In the genomic region with DNA sequence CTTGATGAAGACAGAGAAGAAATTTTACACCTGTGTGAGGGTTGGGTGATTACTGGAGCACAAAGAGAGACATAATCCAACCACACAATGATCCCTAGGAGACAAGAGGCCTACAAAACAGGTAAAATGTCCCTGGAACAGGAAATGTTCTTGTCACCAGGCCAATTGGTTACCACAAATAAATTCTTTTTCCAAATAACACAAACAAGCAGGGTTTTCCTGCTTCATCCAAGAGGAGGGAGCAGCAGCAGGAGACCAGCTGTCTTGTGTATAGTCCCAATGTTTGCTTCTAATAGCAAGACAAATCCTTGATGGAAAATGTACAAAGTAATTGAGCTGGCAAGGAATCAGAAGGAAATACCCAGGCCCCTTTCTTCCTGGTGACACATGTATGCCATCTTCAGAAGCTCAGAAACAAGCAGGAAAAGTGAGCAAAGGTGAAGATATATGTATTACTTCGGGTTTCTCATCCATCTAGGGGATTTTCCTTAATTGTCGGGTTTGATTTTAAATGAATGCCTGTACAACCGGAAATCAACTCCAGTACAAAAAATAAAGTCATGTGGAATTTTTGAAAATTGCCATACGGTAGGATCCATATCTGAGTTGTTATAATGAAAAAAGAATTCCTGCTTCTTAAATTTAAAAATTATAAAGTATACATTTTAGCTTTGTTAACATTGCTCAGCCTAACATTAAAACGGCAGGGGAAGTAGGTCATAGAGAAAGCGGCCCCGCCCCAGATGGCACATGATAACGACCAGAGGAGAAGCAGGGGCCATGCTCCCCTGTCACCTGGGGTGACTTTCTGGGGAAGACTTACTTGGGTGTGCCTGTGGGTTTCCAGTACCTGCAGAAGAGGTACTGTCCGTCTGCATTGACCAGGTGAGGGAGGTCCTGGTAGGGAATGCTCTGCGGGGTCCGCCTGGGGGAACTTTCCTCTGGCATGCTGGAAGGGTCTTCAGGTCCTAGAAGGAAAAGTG, we compare ENCODE assay signal across 8 cellular contexts. TPM values are rescaled to one million over a fixed set of nuclear protein-coding genes. Genes with fewer than 3 reads are reported as not detected.
DNase-seq lines count a peak whose midpoint lies in the region; ATAC-seq, FAIRE-seq and TF ChIP-seq lines count a peak whose summit lies in the region.

No MANE protein-coding gene starts in this region.

- H3K9me3 ChIP-seq in adipocyte (ENCODE audit: control insufficient read depth, low read length) (no peaks in the 10 kb centered on the region), upper lobe of left lung (no peaks in the 10 kb centered on the region)

- peak overlapping the region; percentile 94 for H3K9ac ChIP-seq in adipocyte (ENCODE audit: low read length)

- no peak for TF ChIP-seq EP300 in upper lobe of left lung (IDR thresholded peaks at IDR 0.05)

- WGBS in upper lobe of left lung, 2 donors: 42 to 43% methylated on average over 11 of the region's 11 CpGs

- peak overlapping the region; percentile 80 to 86 (median 84) for H3K27ac ChIP-seq in upper lobe of left lung

- H3K36me3 ChIP-seq in adipocyte (ENCODE audit: control insufficient read depth, insufficient read depth, low read length, severe bottlenecking) (peaks cover 6% of the 10 kb centered on the region), upper lobe of left lung (no peaks in the 10 kb centered on the region)

- no peaks in the 10 kb centered on the region for H3K27me3 ChIP-seq in adipocyte (replicated peaks; ENCODE audit: control insufficient read depth, insufficient read depth, low read length)
- peaks cover 0 to 4% (median 0%) of the 10 kb centered on the region in 4 donors for H3K27me3 ChIP-seq in upper lobe of left lung

- no peak for FAIRE-seq in D721Med (lab: Jason Lieb, UNC)

- H3K4me3 ChIP-seq in adipocyte (ENCODE audit: low read length): peak overlapping the region; percentile 92
- peak overlapping the region in 3 of 4 donors; percentile 77 to 85 (median 79) for H3K4me3 ChIP-seq in upper lobe of left lung

- H3K4me1 ChIP-seq in adipocyte (ENCODE audit: control insufficient read depth, insufficient read depth, low read length): peaks cover 49% of the 10 kb centered on the region
- H3K4me1 ChIP-seq in upper lobe of left lung: peaks cover 40 to 61% (median 53%) of the 10 kb centered on the region in 4 donors

- DNase-seq in COLO668 (lab: John Stamatoyannopoulos, UW; ENCODE audit: unreplicated experiment) (peak; percentile 23), adipocyte (ENCODE audit: low read depth) (peak; percentile 35), left colon (peak; percentile 80 to 83), upper lobe of left lung (peak in 1 of 2 donors; percentile 69), D721Med (ENCODE audit: insufficient read length, low spot score) (no peak)
- DNase-seq in activated naive CD4-positive, alpha-beta T cell treated with anti-CD3 and anti-CD28 coated beads, Interleukin-2, amount 50 U/mL, for 16 hours: no peak

- TF ChIP-seq CTCF in upper lobe of left lung (IDR thresholded peaks at IDR 0.05) (no peak), D721Med (IDR thresholded peaks at IDR 0.05; ENCODE audit: insufficient read depth, missing control alignments) (no peak)

- ATAC-seq in HG02678 (IDR thresholded peaks at IDR 0.05; ENCODE audit: unreplicated experiment) (peak; percentile 25), left colon (peak; percentile 45), upper lobe of left lung (ENCODE audit: low FRiP score in 2 of 2) (peak in 1 of 2 donors; percentile 1), HG03378 (IDR thresholded peaks at IDR 0.05; ENCODE audit: unreplicated experiment) (no peak)

- TF ChIP-seq POLR2A in upper lobe of left lung (IDR thresholded peaks at IDR 0.05): peak in 1 of 4 donors; percentile 34

- intact Hi-C loops in left colon (cut with DNase I, micrococcal nuclease): loop anchor here (2.0 to 10.0 kb wide), 3 partner anchors 28 to 146 kb away; partner anchors contain the start of gene ABTB1 (in 1 of the 2)

RNA-seq across cellular contexts. Expression of gene MGLL, which starts 1.2 kb away (rescaled TPM):
- total RNA-seq in left colon: 100 to 1,000 TPM; 271 to 338 TPM
- 100 to 1,000 TPM; 128 to 253 (median 190) TPM for total RNA-seq in upper lobe of left lung

Comparison
In these comparisons a context has a peak if more than half of its experiments do, and no peak if none do; other contexts are left out.
1. DNase-seq: peak in COLO668 (single experiment), adipocyte (single experiment) and left colon (2 of 2); none in D721Med (single experiment) and activated naive CD4-positive, alpha-beta T cell treated with anti-CD3 and anti-CD28 coated beads, Interleukin-2, amount 50 U/mL, for 16 hours (single experiment).